In genomic region chr20:6095409-6095808, GRCh38 we compare ENCODE assay signal across 1 cellular context.
TF ChIP-seq lines count a peak whose summit lies in the region.

No MANE protein-coding gene starts in this region.

TF ChIP-seq in HepG2, 621 proteins besides CTCF, POLR2A, EP300 and RAD21 (continues in another document):
- TF ChIP-seq TRAFD1 (CRISPR knock-in tag; IDR thresholded peaks at IDR 0.05; ENCODE audit: borderline replicate concordance) (no peak), MED13 (CRISPR knock-in tag; IDR thresholded peaks at IDR 0.05) (no peak), ZNF720 (CRISPR knock-in tag; IDR thresholded peaks at IDR 0.05) (no peak), NCOR1 (IDR thresholded peaks at IDR 0.05; ENCODE audit: borderline replicate concordance, low read length) (peak; percentile 95), TGIF2 (CRISPR knock-in tag; IDR thresholded peaks at IDR 0.05) (0 out of 2 replicates have a peak, but pooled peaks have one; percentile 41), FOXA3 (CRISPR knock-in tag; IDR thresholded peaks at IDR 0.05) (peak; percentile 45), NCOA2 (CRISPR knock-in tag; IDR thresholded peaks at IDR 0.05) (no peak), FOXK1 (CRISPR knock-in tag; IDR thresholded peaks at IDR 0.05; ENCODE audit: borderline replicate concordance, low read depth) (peak; percentile 55; the same call in 1 of the 2 replicates), CSRNP1 (CRISPR knock-in tag; IDR thresholded peaks at IDR 0.05) (no peak), GATAD1 (CRISPR knock-in tag; IDR thresholded peaks at IDR 0.05) (0 out of 2 replicates have a peak, but pooled peaks have one; percentile 17), ZIK1 (CRISPR knock-in tag; IDR thresholded peaks at IDR 0.05; ENCODE audit: borderline replicate concordance, low read depth) (no peak), CREM (IDR thresholded peaks at IDR 0.05) (peak; percentile 49; the same call in 1 of the 2 replicates), CREM (CRISPR knock-in tag; IDR thresholded peaks at IDR 0.05) (no peak), SOX13 (IDR thresholded peaks at IDR 0.05) (no peak), SOX13 (CRISPR knock-in tag; conservative IDR thresholded peaks at IDR 0.05 in 1 of 2, IDR thresholded peaks at IDR 0.05 in 1 of 2) (peak in 1 of 2 experiments; percentile 95; a peak in 2 of 4 replicates), FOXP4 (CRISPR knock-in tag; IDR thresholded peaks at IDR 0.05) (peak; percentile 52), ISL2 (CRISPR knock-in tag; IDR thresholded peaks at IDR 0.05) (peak; percentile 26; the same call in 1 of the 2 replicates), FOXJ3 (CRISPR knock-in tag; IDR thresholded peaks at IDR 0.05; ENCODE audit: borderline replicate concordance) (peak; percentile 39; the same call in 1 of the 2 replicates), KDM6A (CRISPR knock-in tag; IDR thresholded peaks at IDR 0.05; ENCODE audit: low read depth) (0 out of 2 replicates have a peak, but pooled peaks have one; percentile 12), HNF4A (CRISPR knock-in tag; IDR thresholded peaks at IDR 0.05) (peak; percentile 76), THAP11 (CRISPR knock-in tag; IDR thresholded peaks at IDR 0.05) (0 out of 2 replicates have a peak, but pooled peaks have one; percentile 12), SOX6 (IDR thresholded peaks at IDR 0.05) (no peak), SOX6 (CRISPR knock-in tag; IDR thresholded peaks at IDR 0.05) (peak; percentile 78), MXD3 (CRISPR knock-in tag; IDR thresholded peaks at IDR 0.05) (no peak), ZGPAT (CRISPR knock-in tag; IDR thresholded peaks at IDR 0.05) (peak; percentile 39; the same call in 1 of the 2 replicates), ZNF609 (CRISPR knock-in tag; IDR thresholded peaks at IDR 0.05; ENCODE audit: borderline replicate concordance) (peak; percentile 34; the same call in 1 of the 2 replicates), SAP130 (CRISPR knock-in tag; IDR thresholded peaks at IDR 0.05; ENCODE audit: low read depth) (peak; percentile 61), NBN (conservative IDR thresholded peaks at IDR 0.05) (no peak), GATAD2A (CRISPR knock-in tag; IDR thresholded peaks at IDR 0.05) (peak; percentile 65), TBL1XR1 (IDR thresholded peaks at IDR 0.05; ENCODE audit: borderline replicate concordance, low read length, partially characterized antibody) (peak; percentile 85), MED1 (CRISPR knock-in tag; IDR thresholded peaks at IDR 0.05) (0 out of 2 replicates have a peak, but pooled peaks have one; percentile 25), HNF4G (IDR thresholded peaks at IDR 0.05; ENCODE audit: borderline replicate concordance, low read depth, low read length) (peak; percentile 65), HNF4G (CRISPR knock-in tag; IDR thresholded peaks at IDR 0.05; ENCODE audit: borderline replicate concordance, low read depth) (no peak), ARID5B (CRISPR knock-in tag; IDR thresholded peaks at IDR 0.05) (peak; percentile 86), FOXA1 (IDR thresholded peaks at IDR 0.05) (no peak), FOXA1 (CRISPR knock-in tag; IDR thresholded peaks at IDR 0.05) (peak; percentile 5; the same call in 1 of the 2 replicates), TOE1 (CRISPR knock-in tag; IDR thresholded peaks at IDR 0.05) (no peak), ZNF761 (CRISPR knock-in tag; conservative IDR thresholded peaks at IDR 0.05) (0 out of 2 replicates have a peak, but pooled peaks have one; percentile 44), ELF3 (CRISPR knock-in tag; IDR thresholded peaks at IDR 0.05) (peak; percentile 44; the same call in 1 of the 2 replicates), HMG20A (CRISPR knock-in tag; IDR thresholded peaks at IDR 0.05; ENCODE audit: borderline replicate concordance) (peak; percentile 15; the same call in 1 of the 2 replicates), PAXIP1 (CRISPR knock-in tag; conservative IDR thresholded peaks at IDR 0.05) (peak; percentile 73), ASH2L (IDR thresholded peaks at IDR 0.05; ENCODE audit: insufficient read length, low read depth, low read length) (peak; percentile 77), SAFB2 (CRISPR knock-in tag; IDR thresholded peaks at IDR 0.05; ENCODE audit: borderline replicate concordance, low read depth) (no peak), FOXP1 (IDR thresholded peaks at IDR 0.05) (no peak), FOXP1 (CRISPR knock-in tag; IDR thresholded peaks at IDR 0.05) (peak; percentile 83), ZNF468 (CRISPR knock-in tag; IDR thresholded peaks at IDR 0.05) (no peak)
